Comparison of ENCODE assay signal across 19 cellular contexts in genomic region chr19:46018729-46019251, GRCh38. TPM values are rescaled to one million over a fixed set of nuclear protein-coding genes. Genes with fewer than 3 reads are reported as not detected.
A peak's percentile ranks its signal among the peaks of the same experiment; 100 is the strongest.
DNase-seq lines count a peak whose midpoint lies in the region; ATAC-seq and TF ChIP-seq lines count a peak whose summit lies in the region.
"Had no signal": no experiment of that assay in that cellular context is flagged by ENCODE, and none has a peak within 500 bp of the region (broad histone marks: within the 10 kb centered on the region; RNA-seq: fewer than 3 reads in every experiment).

No MANE protein-coding gene starts in this region.

- DNase-seq in glutamatergic neuron (no peak), mesenteric fat pad (ENCODE audit: low spot score) (peak; percentile 80), posterior vena cava (ENCODE audit: low spot score) (peak; percentile 58), left lobe of liver (ENCODE audit: low spot score) (no peak), esophagus muscularis mucosa (ENCODE audit: extremely low spot score) (no peak)
- DNase-seq: C1 segment of cervical spinal cord; Calu3; CD4-positive, alpha-beta memory T cell; COR-L47; DMS153; DND-41; GM23248; HCEC 1CT had no signal

- no peaks in the 10 kb centered on the region for H3K9me3 ChIP-seq in esophagus muscularis mucosa

- H3K27me3 Mint-ChIP-seq in glutamatergic neuron (ENCODE audit: unreplicated experiment): peaks cover 19% of the 10 kb centered on the region

- H3K36me3 ChIP-seq in esophagus muscularis mucosa: peaks cover 0 to 16% (median 4%) of the 10 kb centered on the region in 4 donors

- peaks cover 0 to 50% (median 32%) of the 10 kb centered on the region in 4 donors for H3K27me3 ChIP-seq in esophagus muscularis mucosa

- intact Hi-C loops in posterior vena cava (cut with DNase I): loop anchor here in 1 of 2 donors (10.0 kb wide), 1 partner anchor 984 kb away; the partner anchor contains the start of gene CLASRP
- intact Hi-C loops in esophagus muscularis mucosa (cut with DNase I): loop anchor here (10.0 kb wide), 1 partner anchor 154 kb away; the partner anchor contains the start of genes FOXA3 and SYMPK

- H3K9me3 Mint-ChIP-seq in glutamatergic neuron (ENCODE audit: unreplicated experiment): peaks cover 10% of the 10 kb centered on the region
- H3K9me3 Mint-ChIP-seq: CD4-positive, alpha-beta memory T cell had no signal

- no peaks in the 10 kb centered on the region for H3K36me3 Mint-ChIP-seq in glutamatergic neuron (ENCODE audit: unreplicated experiment)

- 95% methylated on average over 10 of the region's 10 CpGs for WGBS in esophagus muscularis mucosa

- TF ChIP-seq POLR2A in esophagus muscularis mucosa (IDR thresholded peaks at IDR 0.05; ENCODE audit: low read depth): no peak

- no peak overlapping the region for H3K4me3 ChIP-seq in esophagus muscularis mucosa
- H3K4me3 ChIP-seq: GM23248 had no signal

- TF ChIP-seq EP300 in esophagus muscularis mucosa (IDR thresholded peaks at IDR 0.05): no peak

- peaks cover 18 to 38% (median 28%) of the 10 kb centered on the region in 4 donors for H3K4me1 ChIP-seq in esophagus muscularis mucosa

- H3K4me3 Mint-ChIP-seq in glutamatergic neuron (ENCODE audit: unreplicated experiment): no peak overlapping the region
- H3K4me3 Mint-ChIP-seq: CD4-positive, alpha-beta memory T cell had no signal

- peak overlapping the region; percentile 22 for H3K27ac Mint-ChIP-seq in glutamatergic neuron (ENCODE audit: unreplicated experiment)
- H3K27ac Mint-ChIP-seq: CD4-positive, alpha-beta memory T cell had no signal

- H3K4me1 Mint-ChIP-seq in glutamatergic neuron (ENCODE audit: low read depth, unreplicated experiment): peaks cover 16% of the 10 kb centered on the region

- TF ChIP-seq CTCF in glutamatergic neuron (IDR thresholded peaks at IDR 0.05; ENCODE audit: partially characterized antibody, unreplicated experiment): no peak
- TF ChIP-seq CTCF in esophagus muscularis mucosa (IDR thresholded peaks at IDR 0.05): no peak

- ATAC-seq in left lobe of liver (no peak), GM18502 (IDR thresholded peaks at IDR 0.05; ENCODE audit: poor library complexity, unreplicated experiment) (no peak), HG02759 (IDR thresholded peaks at IDR 0.05; ENCODE audit: unreplicated experiment) (no peak)

- no peak overlapping the region for H3K27ac ChIP-seq in esophagus muscularis mucosa (replicated peaks in 1 of 4)
- H3K27ac ChIP-seq: GM23248 had no signal

RNA-seq across cellular contexts. Expression of gene PGLYRP1, which starts 4.1 kb away (rescaled TPM):
- total RNA-seq in glutamatergic neuron (ENCODE audit: unreplicated experiment) (not detected), mesenteric fat pad (1.6 TPM), posterior vena cava (not detected), left lobe of liver (0.43 TPM), esophagus muscularis mucosa (under 1 TPM in 1 of 4 donors, not detected in 3; 0.65 TPM)
- total RNA-seq: A172; A673; Calu3; CD4-positive, alpha-beta memory T cell; GM23248; H1; H7 had no signal

RNA-seq across cellular contexts. Expression of gene IGFL4, which starts 22.0 kb away (rescaled TPM):
- total RNA-seq in glutamatergic neuron (ENCODE audit: unreplicated experiment) (0.20 TPM), mesenteric fat pad (not detected), posterior vena cava (not detected), left lobe of liver (not detected), esophagus muscularis mucosa (not detected)
- total RNA-seq: A172; A673; Calu3; CD4-positive, alpha-beta memory T cell; GM23248; H7 had no signal

RNA-seq across cellular contexts. Expression of gene CCDC61, which starts 23.5 kb away (rescaled TPM):
- total RNA-seq in glutamatergic neuron (ENCODE audit: unreplicated experiment): 33.5 TPM
- 9.8 TPM for total RNA-seq in mesenteric fat pad
- 10 to 100 TPM in 1 of 2 donors, 1 to 10 TPM in 1; 10.0 to 12.9 TPM for total RNA-seq in posterior vena cava
- 11.1 TPM for total RNA-seq in left lobe of liver
- total RNA-seq in esophagus muscularis mucosa: 1 to 10 TPM; 5.3 to 9.6 (median 8.6) TPM

RNA-seq across cellular contexts. Expression of gene NOVA2, which starts 45.1 kb away (rescaled TPM):
- total RNA-seq in glutamatergic neuron (ENCODE audit: unreplicated experiment): 163 TPM
- total RNA-seq in mesenteric fat pad: 15.4 TPM
- 1 to 10 TPM; 7.9 to 8.0 TPM for total RNA-seq in posterior vena cava
- 2.0 TPM for total RNA-seq in left lobe of liver
- total RNA-seq in esophagus muscularis mucosa: 1 to 10 TPM; 1.2 to 4.6 (median 2.7) TPM
- total RNA-seq: A673; Calu3; CD4-positive, alpha-beta memory T cell; GM23248 had no signal

Comparison
In these comparisons a context has a peak if more than half of its experiments do, and no peak if none do; other contexts are left out.
1. DNase-seq: peak in mesenteric fat pad (single experiment) and posterior vena cava (single experiment); none in glutamatergic neuron (single experiment), left lobe of liver (single experiment) and esophagus muscularis mucosa (single experiment).